ENCODE assay signal across 18 cellular contexts in the genomic region with DNA sequence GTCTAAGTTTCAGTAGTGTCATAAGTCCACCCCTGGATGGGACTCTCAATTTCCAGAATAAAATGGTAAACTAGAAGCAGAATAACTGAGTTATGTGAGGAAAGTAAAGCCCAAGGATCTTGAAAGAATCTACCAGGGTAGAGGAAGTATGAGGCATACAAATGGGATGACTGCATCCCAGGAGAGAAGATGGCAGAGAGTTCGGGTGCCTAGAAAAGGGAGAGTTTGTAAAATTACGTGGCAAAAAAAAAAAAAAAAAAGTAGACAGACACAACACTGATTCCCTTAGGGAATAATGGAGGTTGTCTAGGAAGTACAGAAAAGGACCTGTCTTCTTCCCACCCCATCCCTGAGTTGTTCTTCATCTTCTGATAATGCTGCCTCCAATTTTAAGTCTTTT. TPM values are rescaled to one million over a fixed set of nuclear protein-coding genes. Genes with fewer than 3 reads are reported as not detected.
DNase-seq lines count a peak whose midpoint lies in the region; ATAC-seq and TF ChIP-seq lines count a peak whose summit lies in the region.
"Had no signal": no experiment of that assay in that cellular context is flagged by ENCODE, and none has a peak within 500 bp of the region (broad histone marks: within the 10 kb centered on the region; RNA-seq: fewer than 3 reads in every experiment).

No MANE protein-coding gene starts in this region.

- H3K27ac ChIP-seq in Karpas-422 (ENCODE audit: low read length) = no peak overlapping the region
- no peak overlapping the region for H3K27ac ChIP-seq in ectodermal cell (ENCODE audit: insufficient read depth, low read depth, low read length, poor library complexity, severe bottlenecking)
- H3K27ac ChIP-seq in neural progenitor cell = no peak overlapping the region
- H3K27ac ChIP-seq: epithelial cell of prostate had no signal

- H3K27me3 ChIP-seq in Karpas-422 (ENCODE audit: low read length) (no peaks in the 10 kb centered on the region; the same call in 1 of the 2 replicates), ectodermal cell (ENCODE audit: control insufficient read depth, insufficient read depth, low read length, poor library complexity, severe bottlenecking) (peaks cover 34% of the 10 kb centered on the region), neural progenitor cell (peaks cover 34% of the 10 kb centered on the region)
- H3K27me3 ChIP-seq: uterus had no signal

- H3K27me3 Mint-ChIP-seq in activated CD4-positive, alpha-beta T cell treated with anti-CD3 and anti-CD28 coated beads, Interleukin-2, amount 10 ng/mL, durations not matched to agents 7 days and 5 days = peaks cover 22% of the 10 kb centered on the region
- H3K27me3 Mint-ChIP-seq in neural progenitor cell (ENCODE audit: insufficient read depth, low read depth) = peaks cover 13% of the 10 kb centered on the region

- peaks cover 39% of the 10 kb centered on the region for H3K4me1 ChIP-seq in Karpas-422 (ENCODE audit: low read length)
- H3K4me1 ChIP-seq in ectodermal cell (ENCODE audit: control insufficient read depth, insufficient read depth, low read length) = peaks cover 47% of the 10 kb centered on the region
- peaks cover 55% of the 10 kb centered on the region for H3K4me1 ChIP-seq in neural progenitor cell
- H3K4me1 ChIP-seq: uterus had no signal

- no peak for TF ChIP-seq CTCF in neural progenitor cell (IDR thresholded peaks at IDR 0.05)

- peaks cover 50% of the 10 kb centered on the region for H3K4me1 Mint-ChIP-seq in activated CD4-positive, alpha-beta T cell treated with anti-CD3 and anti-CD28 coated beads, Interleukin-2, amount 10 ng/mL, durations not matched to agents 7 days and 5 days
- H3K4me1 Mint-ChIP-seq in neural progenitor cell = peaks cover 70% of the 10 kb centered on the region

- H3K4me3 ChIP-seq in Karpas-422 (ENCODE audit: low read length) = no peak overlapping the region
- H3K4me3 ChIP-seq in ectodermal cell (ENCODE audit: insufficient read depth, low read depth, low read length) = peak overlapping the region; percentile 57
- H3K4me3 ChIP-seq in neural progenitor cell = peak overlapping the region; percentile 96
- H3K4me3 ChIP-seq: lung had no signal

- peak overlapping the region; percentile 87 for H3K4me3 Mint-ChIP-seq in activated CD4-positive, alpha-beta T cell treated with anti-CD3 and anti-CD28 coated beads, Interleukin-2, amount 10 ng/mL, durations not matched to agents 7 days and 5 days
- H3K4me3 Mint-ChIP-seq in neural progenitor cell = peak overlapping the region; percentile 36

- H3K79me2 ChIP-seq in Karpas-422 (ENCODE audit: low read length) (no peaks in the 10 kb centered on the region), neural progenitor cell (ENCODE audit: low read depth) (peaks cover 36% of the 10 kb centered on the region)

- ATAC-seq in GM18511 (IDR thresholded peaks at IDR 0.05; ENCODE audit: unreplicated experiment) = no peak
- ATAC-seq: heart right ventricle had no signal

- H3K36me3 ChIP-seq in Karpas-422 (ENCODE audit: insufficient read depth, low read length) (no peaks in the 10 kb centered on the region), ectodermal cell (ENCODE audit: control insufficient read depth, insufficient read depth, low read length) (no peaks in the 10 kb centered on the region), neural progenitor cell (no peaks in the 10 kb centered on the region)
- H3K36me3 ChIP-seq: uterus had no signal

- CTCF ChIA-PET in activated CD4-positive, alpha-beta T cell treated with anti-CD3 and anti-CD28 coated beads, Interleukin-2, amount 10 ng/mL, durations not matched to agents 7 days and 5 days (lab: Charles Lee) = interaction anchor here (0.6 to 3.1 kb wide), 4 partner anchors 18 to 1773 kb away, joined by 3 to 11 read pairs (median 4); no protein-coding TSS in a partner anchor

- WGBS in ectodermal cell, 2 experiments = 62 to 63% methylated on average over 1 to 2 of the region's 2 CpGs

- H3K27ac Mint-ChIP-seq in activated CD4-positive, alpha-beta T cell treated with anti-CD3 and anti-CD28 coated beads, Interleukin-2, amount 10 ng/mL, durations not matched to agents 7 days and 5 days = no peak overlapping the region
- H3K27ac Mint-ChIP-seq in neural progenitor cell = no peak overlapping the region

- H3K9me3 Mint-ChIP-seq in activated CD4-positive, alpha-beta T cell treated with anti-CD3 and anti-CD28 coated beads, Interleukin-2, amount 10 ng/mL, durations not matched to agents 7 days and 5 days = no peaks in the 10 kb centered on the region
- no peaks in the 10 kb centered on the region for H3K9me3 Mint-ChIP-seq in neural progenitor cell

- H4K20me1 ChIP-seq in Karpas-422 (ENCODE audit: insufficient read depth, low read depth, low read length) = peaks cover 3% of the 10 kb centered on the region; the same call in 1 of the 2 replicates
- H4K20me1 ChIP-seq in neural progenitor cell (ENCODE audit: low read depth) = peaks cover 62% of the 10 kb centered on the region

- peaks cover 14% of the 10 kb centered on the region for H3K36me3 Mint-ChIP-seq in activated CD4-positive, alpha-beta T cell treated with anti-CD3 and anti-CD28 coated beads, Interleukin-2, amount 10 ng/mL, durations not matched to agents 7 days and 5 days (ENCODE audit: low read depth)
- H3K36me3 Mint-ChIP-seq in neural progenitor cell = no peaks in the 10 kb centered on the region

- no peaks in the 10 kb centered on the region for H3K9me2 ChIP-seq in Karpas-422 (replicated peaks; ENCODE audit: insufficient read depth, low read length)

- H3K9ac ChIP-seq in Karpas-422 (ENCODE audit: low read length) (no peak overlapping the region), neural progenitor cell (no peak overlapping the region)

- H3K9me3 ChIP-seq in Karpas-422 (ENCODE audit: low read length) (no peaks in the 10 kb centered on the region), ectodermal cell (ENCODE audit: control insufficient read depth, low read length) (no peaks in the 10 kb centered on the region), neural progenitor cell (ENCODE audit: low read depth) (no peaks in the 10 kb centered on the region)
- H3K9me3 ChIP-seq: heart right ventricle, uterus had no signal

- DNase-seq in activated CD4-positive, alpha-beta T cell treated with anti-CD3 and anti-CD28 coated beads, Interleukin-2, amount 10 ng/mL, durations not matched to agents 7 days and 5 days = no peak
- DNase-seq in activated CD4-positive, alpha-beta T cell treated with anti-CD3 and anti-CD28 coated beads for 1 hour = no peak
- DNase-seq in Karpas-422 = no peak
- DNase-seq in neural progenitor cell (ENCODE audit: low spot score) = no peak
- no peak for DNase-seq in NCI-H510A (lab: John Stamatoyannopoulos, UW)
- DNase-seq in LoVo (ENCODE audit: low spot score) = no peak
- DNase-seq: activated CD4-positive, alpha-beta T cell treated with anti-CD3 and anti-CD28 coated beads for 4 hours; cerebellar nuclear complex; DMS153; heart right ventricle; NCI-H1694; uterus had no signal

- peak overlapping the region; percentile 85 for H3K4me2 ChIP-seq in Karpas-422 (ENCODE audit: low read depth, low read length, poor library complexity, severe bottlenecking)
- H3K4me2 ChIP-seq in neural progenitor cell = peak overlapping the region; percentile 97

- peaks cover 77% of the 10 kb centered on the region for H3F3A ChIP-seq in neural progenitor cell (ENCODE audit: low read depth)

- H2AFZ ChIP-seq in Karpas-422 (ENCODE audit: low read length) (no peak overlapping the region), neural progenitor cell (replicated peaks) (no peak overlapping the region)

- POLR2A ChIA-PET in activated CD4-positive, alpha-beta T cell treated with anti-CD3 and anti-CD28 coated beads, Interleukin-2, amount 10 ng/mL, durations not matched to agents 7 days and 5 days (lab: Charles Lee) = no interaction called here

RNA-seq across cellular contexts. Expression of gene GABBR1, which starts 3.4 kb away (rescaled TPM):
- 10 to 100 TPM; 48.5 to 50.5 TPM for total RNA-seq in activated CD4-positive, alpha-beta T cell treated with anti-CD3 and anti-CD28 coated beads, Interleukin-2, amount 10 ng/mL, durations not matched to agents 7 days and 5 days
- 9.9 and 10.5 TPM in 2 replicates for total RNA-seq in Karpas-422 (2014; rRNA removed; shearing (Covaris generic); ENCODE audit: low replicate concordance)
- 72.2 TPM for polyA plus RNA-seq in ectodermal cell (2013, experiment 1 of 4)
- 67.1 TPM for polyA plus RNA-seq in ectodermal cell (2013, experiment 2 of 4)
- 47.1 TPM for polyA plus RNA-seq in ectodermal cell (2013, experiment 3 of 4)
- polyA plus RNA-seq in ectodermal cell (2013, experiment 4 of 4) = 58.6 TPM
- total RNA-seq in neural progenitor cell (ENCODE audit: low replicate concordance) = 25.4 and 37.4 TPM in 2 replicates

RNA-seq across cellular contexts. Expression of gene MOG, which starts 27.3 kb away (rescaled TPM):
- total RNA-seq in activated CD4-positive, alpha-beta T cell treated with anti-CD3 and anti-CD28 coated beads, Interleukin-2, amount 10 ng/mL, durations not matched to agents 7 days and 5 days = not detected
- not detected in 2 replicates for total RNA-seq in Karpas-422 (2014; rRNA removed; shearing (Covaris generic); ENCODE audit: low replicate concordance)
- not detected for polyA plus RNA-seq in ectodermal cell (2013, experiment 1 of 4)
- not detected for polyA plus RNA-seq in ectodermal cell (2013, experiment 2 of 4)
- not detected for polyA plus RNA-seq in ectodermal cell (2013, experiment 3 of 4)
- not detected for polyA plus RNA-seq in ectodermal cell (2013, experiment 4 of 4)
- not detected in 2 replicates for total RNA-seq in neural progenitor cell (ENCODE audit: low replicate concordance)
- total RNA-seq: GM12878, lung, uterus had no signal
- polyA plus RNA-seq: GM12878, lung had no signal

RNA-seq across cellular contexts. Expression of gene OR2H2, which starts 44.6 kb away (rescaled TPM):
- not detected for total RNA-seq in activated CD4-positive, alpha-beta T cell treated with anti-CD3 and anti-CD28 coated beads, Interleukin-2, amount 10 ng/mL, durations not matched to agents 7 days and 5 days
- not detected in 2 replicates for total RNA-seq in Karpas-422 (2014; rRNA removed; shearing (Covaris generic); ENCODE audit: low replicate concordance)
- not detected for polyA plus RNA-seq in ectodermal cell (2013, experiment 1 of 4)
- polyA plus RNA-seq in ectodermal cell (2013, experiment 2 of 4) = not detected
- not detected for polyA plus RNA-seq in ectodermal cell (2013, experiment 3 of 4)
- polyA plus RNA-seq in ectodermal cell (2013, experiment 4 of 4) = not detected
- total RNA-seq in neural progenitor cell (ENCODE audit: low replicate concordance) = not detected in 2 replicates
- total RNA-seq: GM12878, heart right ventricle, lung, posterior vena cava, uterus had no signal
- polyA plus RNA-seq: GM12878, heart right ventricle, lung had no signal

RNA-seq across cellular contexts. Expression of gene ZFP57, which starts 51.4 kb away (rescaled TPM):
- total RNA-seq in activated CD4-positive, alpha-beta T cell treated with anti-CD3 and anti-CD28 coated beads, Interleukin-2, amount 10 ng/mL, durations not matched to agents 7 days and 5 days = not detected
- not detected in 2 replicates for total RNA-seq in Karpas-422 (2014; rRNA removed; shearing (Covaris generic); ENCODE audit: low replicate concordance)
- polyA plus RNA-seq in ectodermal cell (2013, experiment 1 of 4) = 0.72 TPM
- polyA plus RNA-seq in ectodermal cell (2013, experiment 2 of 4) = 0.34 TPM
- 0.32 TPM for polyA plus RNA-seq in ectodermal cell (2013, experiment 3 of 4)
- 0.24 TPM for polyA plus RNA-seq in ectodermal cell (2013, experiment 4 of 4)
- total RNA-seq in neural progenitor cell (ENCODE audit: low replicate concordance) = not detected in 2 replicates
- total RNA-seq: GM12878 had no signal
- polyA plus RNA-seq: GM12878 had no signal
